In genomic region chr1:22801753-22802152, GRCh38 we compare ENCODE assay signal across 32 cellular contexts.
A peak's percentile ranks its signal among the peaks of the same experiment; 100 is the strongest.
DNase-seq lines count a peak whose midpoint lies in the region; ATAC-seq, FAIRE-seq and TF ChIP-seq lines count a peak whose summit lies in the region.
"Had no signal": no experiment of that assay in that cellular context is flagged by ENCODE, and none has a peak within 500 bp of the region (broad histone marks: within the 10 kb centered on the region; RNA-seq: fewer than 3 reads in every experiment).

No MANE protein-coding gene starts in this region.

- no peaks in the 10 kb centered on the region for H3F3A ChIP-seq in GM23338 (replicated peaks; ENCODE audit: low read depth)
- no peaks in the 10 kb centered on the region for H3F3A ChIP-seq in neural cell (ENCODE audit: insufficient read depth, low read length, poor library complexity, severe bottlenecking)

- H3K79me2 ChIP-seq in GM23338 (replicated peaks; ENCODE audit: insufficient read depth) (no peaks in the 10 kb centered on the region), neural cell (replicated peaks; ENCODE audit: insufficient read depth, low read length) (no peaks in the 10 kb centered on the region)

- H3K27me3 ChIP-seq in GM23338 (ENCODE audit: insufficient read depth) (no peaks in the 10 kb centered on the region), neural cell (ENCODE audit: insufficient read depth, low read depth, low read length) (no peaks in the 10 kb centered on the region)
- H3K27me3 ChIP-seq: SJCRH30, thyroid gland, vagina had no signal

- H3K9ac ChIP-seq in neural cell (ENCODE audit: low read length) = peak overlapping the region; percentile 57

- H4K20me1 ChIP-seq in GM23338 (replicated peaks; ENCODE audit: insufficient read depth) = no peaks in the 10 kb centered on the region
- no peaks in the 10 kb centered on the region for H4K20me1 ChIP-seq in neural cell (ENCODE audit: insufficient read depth)

- peaks cover 20% of the 10 kb centered on the region for H3K4me1 ChIP-seq in GM23338 (ENCODE audit: insufficient read depth)
- H3K4me1 ChIP-seq: SJCRH30 had no signal

- ATAC-seq in GM23338 (peak; percentile 69), HG03432 (IDR thresholded peaks at IDR 0.05; ENCODE audit: unreplicated experiment) (no peak)
- ATAC-seq: activated CD8-positive, alpha-beta memory T cell treated with anti-CD3 and anti-CD28 coated beads, Interleukin-2, amount 10 ng/mL, durations not matched to agents 7 days and 5 days; activated T-cell treated with anti-CD3 and anti-CD28 coated beads, Interleukin-2, amount 50 U/mL, for 4 hours; GM12878; HCT116; mucosa of descending colon; natural killer cell treated with Interleukin-12 subunit alpha and Interleukin-12 subunit beta and Interleukin-15 and Interleukin-18, amount 100 ng/mL, for 72 hours; right cardiac atrium had no signal

- no peak for TF ChIP-seq CTCF in GM23338 (conservative IDR thresholded peaks at IDR 0.05; ENCODE audit: low read depth in 2 of 2)
- TF ChIP-seq CTCF in glutamatergic neuron (IDR thresholded peaks at IDR 0.05; ENCODE audit: partially characterized antibody, unreplicated experiment) = no peak
- TF ChIP-seq CTCF in neural cell (IDR thresholded peaks at IDR 0.05; ENCODE audit: poor library complexity, severe bottlenecking) = no peak

- H3K4me1 Mint-ChIP-seq in GM23338 (peaks cover 40% of the 10 kb centered on the region), glutamatergic neuron (ENCODE audit: low read depth, unreplicated experiment) (peaks cover 51% of the 10 kb centered on the region)
- H3K4me1 Mint-ChIP-seq: activated CD8-positive, alpha-beta memory T cell treated with anti-CD3 and anti-CD28 coated beads, Interleukin-2, amount 10 ng/mL, durations not matched to agents 7 days and 5 days; activated naive CD8-positive, alpha-beta T cell treated with anti-CD3 and anti-CD28 coated beads for 36 hours had no signal

- H3K36me3 ChIP-seq in GM23338 (ENCODE audit: insufficient read depth) = no peaks in the 10 kb centered on the region
- H3K36me3 ChIP-seq in neural cell (ENCODE audit: insufficient read depth, low read length) = no peaks in the 10 kb centered on the region
- H3K36me3 ChIP-seq: SJCRH30, spleen, thyroid gland, vagina had no signal

- no peak overlapping the region for H3K27ac Mint-ChIP-seq in GM23338
- peak overlapping the region; percentile 71 for H3K27ac Mint-ChIP-seq in glutamatergic neuron (ENCODE audit: unreplicated experiment)
- H3K27ac Mint-ChIP-seq: activated CD8-positive, alpha-beta memory T cell treated with anti-CD3 and anti-CD28 coated beads, Interleukin-2, amount 10 ng/mL, durations not matched to agents 7 days and 5 days; activated naive CD8-positive, alpha-beta T cell treated with anti-CD3 and anti-CD28 coated beads for 36 hours; CD4-positive, alpha-beta T cell; natural killer cell treated with Interleukin-12 subunit alpha and Interleukin-12 subunit beta and Interleukin-15 and Interleukin-18, amount 100 ng/mL, for 72 hours; stimulated activated naive CD8-positive, alpha-beta T cell treated with anti-CD3 and anti-CD28 coated beads, Interleukin-15, Interleukin-2, amounts not matched to agents 100 ng/mL and 50 ng/mL, for 24 hours had no signal

- no peak overlapping the region for H3K4me3 Mint-ChIP-seq in GM23338
- peak overlapping the region; percentile 14 for H3K4me3 Mint-ChIP-seq in glutamatergic neuron (ENCODE audit: unreplicated experiment)
- H3K4me3 Mint-ChIP-seq: activated CD8-positive, alpha-beta memory T cell treated with anti-CD3 and anti-CD28 coated beads, Interleukin-2, amount 10 ng/mL, durations not matched to agents 7 days and 5 days; activated naive CD8-positive, alpha-beta T cell treated with anti-CD3 and anti-CD28 coated beads for 36 hours; activated T-cell treated with anti-CD3 and anti-CD28 coated beads, Interleukin-2, amount 50 U/mL, for 4 hours; CD4-positive, alpha-beta T cell; natural killer cell treated with Interleukin-12 subunit alpha and Interleukin-12 subunit beta and Interleukin-15 and Interleukin-18, amount 100 ng/mL, for 72 hours; stimulated activated naive CD8-positive, alpha-beta T cell treated with anti-CD3 and anti-CD28 coated beads, Interleukin-15, Interleukin-2, amounts not matched to agents 100 ng/mL and 50 ng/mL, for 24 hours had no signal

- H3K9me3 Mint-ChIP-seq in GM23338 (no peaks in the 10 kb centered on the region), glutamatergic neuron (ENCODE audit: unreplicated experiment) (peaks cover 5% of the 10 kb centered on the region)
- H3K9me3 Mint-ChIP-seq: activated naive CD8-positive, alpha-beta T cell treated with anti-CD3 and anti-CD28 coated beads for 36 hours; activated T-cell treated with anti-CD3 and anti-CD28 coated beads, Interleukin-2, amount 50 U/mL, for 4 hours; CD4-positive, alpha-beta T cell; natural killer cell treated with Interleukin-12 subunit alpha and Interleukin-12 subunit beta and Interleukin-15 and Interleukin-18, amount 100 ng/mL, for 72 hours; stimulated activated naive CD8-positive, alpha-beta T cell treated with anti-CD3 and anti-CD28 coated beads, Interleukin-15, Interleukin-2, amounts not matched to agents 100 ng/mL and 50 ng/mL, for 24 hours had no signal

- H2AFZ ChIP-seq in GM23338 = no peak overlapping the region
- no peak overlapping the region for H2AFZ ChIP-seq in neural cell (ENCODE audit: low read depth, low read length)

- H3K4me2 ChIP-seq in GM23338 (no peak overlapping the region), neural cell (ENCODE audit: low read length) (peak overlapping the region; percentile 25)

- H3K9me2 ChIP-seq in GM23338 (ENCODE audit: insufficient read depth) (no peaks in the 10 kb centered on the region), neural cell (ENCODE audit: insufficient read depth, low read length) (no peaks in the 10 kb centered on the region)

- no peak for TF ChIP-seq POLR2A in GM12892 (IDR thresholded peaks at IDR 0.05; ENCODE audit: low read depth, low read length)

- FAIRE-seq in GM12892 (lab: Jason Lieb, UNC) = no peak
- FAIRE-seq: GM12878, keratinocyte had no signal

- H3K9me3 ChIP-seq in neural cell (ENCODE audit: low read length) = no peaks in the 10 kb centered on the region
- H3K9me3 ChIP-seq: mucosa of descending colon, SJCRH30, spleen, thyroid gland, vagina had no signal

- peak; percentile 32 for TF ChIP-seq EP300 in neural cell (conservative IDR thresholded peaks at IDR 0.05; ENCODE audit: poor library complexity, severe bottlenecking)

- TF ChIP-seq RAD21 in neural cell (conservative IDR thresholded peaks at IDR 0.05) = no peak

- H3K36me3 Mint-ChIP-seq in GM23338 (ENCODE audit: low read depth) = no peaks in the 10 kb centered on the region
- no peaks in the 10 kb centered on the region for H3K36me3 Mint-ChIP-seq in glutamatergic neuron (ENCODE audit: unreplicated experiment)
- H3K36me3 Mint-ChIP-seq: activated CD8-positive, alpha-beta memory T cell treated with anti-CD3 and anti-CD28 coated beads, Interleukin-2, amount 10 ng/mL, durations not matched to agents 7 days and 5 days; activated naive CD8-positive, alpha-beta T cell treated with anti-CD3 and anti-CD28 coated beads for 36 hours; natural killer cell treated with Interleukin-12 subunit alpha and Interleukin-12 subunit beta and Interleukin-15 and Interleukin-18, amount 100 ng/mL, for 72 hours had no signal

- peaks cover 18% of the 10 kb centered on the region for H3K27me3 Mint-ChIP-seq in GM23338 (ENCODE audit: insufficient read depth, low read depth, poor library complexity)
- peaks cover 10% of the 10 kb centered on the region for H3K27me3 Mint-ChIP-seq in glutamatergic neuron (ENCODE audit: unreplicated experiment)
- H3K27me3 Mint-ChIP-seq: activated CD8-positive, alpha-beta memory T cell treated with anti-CD3 and anti-CD28 coated beads, Interleukin-2, amount 10 ng/mL, durations not matched to agents 7 days and 5 days; stimulated activated naive CD8-positive, alpha-beta T cell treated with anti-CD3 and anti-CD28 coated beads, Interleukin-15, Interleukin-2, amounts not matched to agents 100 ng/mL and 50 ng/mL, for 24 hours had no signal

- H3K4me3 ChIP-seq in GM23338 (no peak overlapping the region), neural cell (ENCODE audit: low read length) (peak overlapping the region; percentile 33)
- H3K4me3 ChIP-seq: GM12878, mucosa of descending colon, SJCRH30, spleen, thyroid gland, vagina had no signal

- DNase-seq in GM23338 (ENCODE audit: low spot score) (peak; percentile 68), NCI-H82 treated with DMSO at 0.1 percent for 48 hours (lab: John Stamatoyannopoulos, UW; ENCODE audit: unreplicated experiment) (peak; percentile 92), glutamatergic neuron (peak; percentile 79), UCSD-AML1 (lab: John Stamatoyannopoulos, UW; ENCODE audit: unreplicated experiment) (no peak), HuH-7 (ENCODE audit: low spot score) (no peak), GM12892 (ENCODE audit: insufficient read length) (no peak)
- DNase-seq: activated CD4-positive, CD25-positive, alpha-beta regulatory T cell; activated CD8-positive, alpha-beta memory T cell treated with anti-CD3 and anti-CD28 coated beads, Interleukin-2, amount 10 ng/mL, durations not matched to agents 7 days and 5 days; activated gamma-delta T cell; activated naive CD8-positive, alpha-beta T cell treated with anti-CD3 and anti-CD28 coated beads for 36 hours; activated T-cell treated with anti-CD3 and anti-CD28 coated beads, Interleukin-2, amount 50 U/mL, for 4 hours; CD4-positive, alpha-beta T cell; effector CD4-positive, alpha-beta T cell; mucosa of descending colon; MV-4-11; NCI-H1436 treated with DMSO at 0.1 percent for 48 hours; NCI-H446; SJCRH30; spleen; stimulated activated CD4-positive, alpha-beta T cell treated with anti-CD3 and anti-CD28 coated beads, Interleukin-2, amount 100 ng/mL, for 24 hours; stimulated activated CD8-positive, alpha-beta memory T cell treated with anti-CD3 and anti-CD28 coated beads, Interleukin-4, amount 100 ng/mL, for 48 hours; thyroid gland had no signal

- H3K27ac ChIP-seq in GM23338 (ENCODE audit: low read depth) (no peak overlapping the region), neural cell (ENCODE audit: low read length) (peak overlapping the region; percentile 78)
- H3K27ac ChIP-seq: epithelial cell of prostate, SJCRH30, spleen, thyroid gland, vagina had no signal

TF ChIP-seq in GM23338, 12 proteins besides CTCF, POLR2A, EP300 and RAD21 (continues in another document):
- TF ChIP-seq POLR2AphosphoS5 (IDR thresholded peaks at IDR 0.05; ENCODE audit: low read depth) (no peak), STAT1 (IDR thresholded peaks at IDR 0.05; ENCODE audit: unreplicated experiment) (no peak)

TF ChIP-seq in neural cell, 6 proteins besides CTCF, POLR2A, EP300 and RAD21:
- TF ChIP-seq MXI1 (conservative IDR thresholded peaks at IDR 0.05; ENCODE audit: poor library complexity, severe bottlenecking) = peak; percentile 51
- TF ChIP-seq SMC3 (conservative IDR thresholded peaks at IDR 0.05; ENCODE audit: poor library complexity) = peak; percentile 21
- TF ChIP-seq POLR2AphosphoS5 (IDR thresholded peaks at IDR 0.05) = no peak

Comparison
In these comparisons a context has a peak if more than half of its experiments do, and no peak if none do; other contexts are left out.
1. DNase-seq: peak in GM23338 (single experiment), NCI-H82 treated with DMSO at 0.1 percent for 48 hours (single experiment) and glutamatergic neuron (single experiment); none in UCSD-AML1 (single experiment), HuH-7 (single experiment) and GM12892 (single experiment).